ENCODE assay signal across 1 cellular context in the genomic region with DNA sequence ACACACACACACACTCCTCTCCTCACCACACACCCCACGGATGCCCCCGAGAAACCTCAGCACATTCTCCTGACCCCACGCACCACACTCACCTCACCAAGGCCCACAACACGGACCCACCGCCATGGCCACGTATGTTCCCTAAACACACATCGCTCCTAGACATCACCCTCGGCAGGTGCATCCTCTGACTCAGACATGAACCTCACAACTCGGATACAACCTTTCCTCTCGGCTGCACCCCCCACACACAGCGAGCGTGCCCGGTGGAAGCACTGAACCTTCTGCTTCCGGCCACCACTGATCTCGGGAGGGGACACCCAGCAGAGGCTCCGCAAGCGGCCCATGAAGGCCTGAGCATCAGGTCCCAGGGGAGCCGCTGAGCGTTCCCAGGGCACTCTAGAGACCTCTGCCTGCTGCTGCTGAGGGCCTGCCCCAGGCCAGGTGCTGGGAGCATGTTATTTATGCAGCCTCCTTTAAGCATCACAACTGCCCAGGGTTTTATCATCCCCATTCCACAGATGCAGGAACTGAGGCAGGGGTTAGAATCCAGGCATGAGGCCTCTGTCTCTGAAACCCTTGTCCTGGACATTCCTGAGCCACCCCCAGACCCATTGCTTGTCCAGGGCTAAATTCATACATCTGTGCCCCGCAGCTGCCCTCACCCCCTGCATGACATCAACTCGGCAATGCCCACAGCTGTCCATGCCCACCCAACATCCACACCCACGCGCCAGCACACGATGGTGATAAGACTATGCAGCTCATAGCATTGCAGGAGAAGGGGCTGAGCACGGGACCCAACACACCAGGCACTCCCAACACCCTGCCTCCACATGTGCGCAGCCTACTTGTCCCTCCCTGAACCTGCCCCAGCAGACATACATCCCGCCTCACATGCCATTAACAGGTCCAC.
TF ChIP-seq lines count a peak whose summit lies in the region.

No MANE protein-coding gene starts in this region.

TF ChIP-seq in GM23338, 12 proteins besides CTCF, POLR2A, EP300 and RAD21 (continued from another document):
- TF ChIP-seq ZNF462 (CRISPR knock-in tag; IDR thresholded peaks at IDR 0.05) (no peak), REST (IDR thresholded peaks at IDR 0.05; ENCODE audit: unreplicated experiment) (no peak), EZH2phosphoT487 (IDR thresholded peaks at IDR 0.05; ENCODE audit: unreplicated experiment) (no peak), EZH2 (IDR thresholded peaks at IDR 0.05; ENCODE audit: low read depth, unreplicated experiment) (no peak), POLR2AphosphoS5 (IDR thresholded peaks at IDR 0.05; ENCODE audit: low read depth) (no peak), NANOG (IDR thresholded peaks at IDR 0.05; ENCODE audit: borderline replicate concordance) (no peak), ZNF114 (CRISPR knock-in tag; IDR thresholded peaks at IDR 0.05) (no peak), ETS1 (IDR thresholded peaks at IDR 0.05) (no peak), JUNB (IDR thresholded peaks at IDR 0.05; ENCODE audit: unreplicated experiment) (no peak)
